In genomic region chr11:115760528-115760837, GRCh38 we compare ENCODE assay signal across 8 cellular contexts.
DNase-seq lines count a peak whose midpoint lies in the region; ATAC-seq and TF ChIP-seq lines count a peak whose summit lies in the region.
"Had no signal": no experiment of that assay in that cellular context is flagged by ENCODE, and none has a peak within 500 bp of the region (broad histone marks: within the 10 kb centered on the region; RNA-seq: fewer than 3 reads in every experiment).

No MANE protein-coding gene starts in this region.

- H3K4me3 ChIP-seq in epithelial cell of proximal tubule (ENCODE audit: low read depth, low read length): peak overlapping the region; percentile 47
- no peak overlapping the region for H3K4me3 ChIP-seq in mucosa of descending colon
- H3K4me3 ChIP-seq in thyroid gland (replicated peaks in 1 of 3): peak overlapping the region in 1 of 3 donors; percentile 50
- no peak overlapping the region for H3K4me3 ChIP-seq in HAP-1

- H3K27me3 ChIP-seq in thyroid gland (no peaks in the 10 kb centered on the region), HAP-1 (ENCODE audit: low read depth) (peaks cover 14% of the 10 kb centered on the region)

- peak; percentile 38 for ATAC-seq in mucosa of descending colon

- H3K4me1 ChIP-seq in mucosa of descending colon (ENCODE audit: low read depth) (no peaks in the 10 kb centered on the region), thyroid gland (peaks cover 5 to 8% of the 10 kb centered on the region in 2 donors), HAP-1 (no peaks in the 10 kb centered on the region)

- TF ChIP-seq CTCF in epithelial cell of proximal tubule (conservative IDR thresholded peaks at IDR 0.05; ENCODE audit: low read depth, low read length) (no peak), mucosa of descending colon (IDR thresholded peaks at IDR 0.05) (no peak), thyroid gland (IDR thresholded peaks at IDR 0.05) (no peak)

- TF ChIP-seq POLR2A in thyroid gland (IDR thresholded peaks at IDR 0.05): no peak

- no peaks in the 10 kb centered on the region for H3K9me3 ChIP-seq in mucosa of descending colon
- no peaks in the 10 kb centered on the region for H3K9me3 ChIP-seq in thyroid gland
- no peaks in the 10 kb centered on the region for H3K9me3 ChIP-seq in HAP-1

- intact Hi-C loops in mucosa of descending colon (cut with DNase I, micrococcal nuclease): no loop called here
- intact Hi-C loops in thyroid gland (cut with DNase I): no loop called here

- in situ Hi-C loops in HAP-1 (cut with MboI; ENCODE audit: low sequenced_read_pairs): no loop called here

- DNase-seq in NCI-H69 (lab: John Stamatoyannopoulos, UW) (peak; percentile 72), epithelial cell of proximal tubule (ENCODE audit: low read depth) (no peak), mucosa of descending colon (no peak), thyroid gland (peak; percentile 11 to 31), HAP-1 (ENCODE audit: low spot score in 2 of 2) (no peak)
- no peak for DNase-seq in stimulated activated CD4-positive, alpha-beta T cell treated with anti-CD3 and anti-CD28 coated beads, Interleukin-4, amount 100 ng/mL, for 4 hours
- no peak for DNase-seq in activated CD4-positive, alpha-beta T cell treated with anti-CD3 and anti-CD28 coated beads for 4 hours
- DNase-seq: SHP77 treated with DMSO at 0.1 percent for 48 hours had no signal

- H3K27ac ChIP-seq in thyroid gland: no peak overlapping the region

- H3K36me3 ChIP-seq in mucosa of descending colon (ENCODE audit: low read depth) (no peaks in the 10 kb centered on the region), thyroid gland (no peaks in the 10 kb centered on the region), HAP-1 (replicated peaks) (no peaks in the 10 kb centered on the region)

- WGBS in thyroid gland, 2 donors: 15% methylated on average over 9 of the region's 9 CpGs

Comparison
In these comparisons a context has a peak if more than half of its experiments do, and no peak if none do; other contexts are left out.
1. DNase-seq: peak in NCI-H69 (single experiment) and thyroid gland (2 of 2); none in epithelial cell of proximal tubule (single experiment), mucosa of descending colon (0 of 3), stimulated activated CD4-positive, alpha-beta T cell treated with anti-CD3 and anti-CD28 coated beads, Interleukin-4, amount 100 ng/mL, for 4 hours (0 of 2), HAP-1 (0 of 2) and activated CD4-positive, alpha-beta T cell treated with anti-CD3 and anti-CD28 coated beads for 4 hours (0 of 2).